Comparison of ENCODE assay signal across 8 cellular contexts in genomic region chr1:52702886-52703787, GRCh38. TPM values are rescaled to one million over a fixed set of nuclear protein-coding genes. Genes with fewer than 3 reads are reported as not detected.
A peak's percentile ranks its signal among the peaks of the same experiment; 100 is the strongest.
DNase-seq lines count a peak whose midpoint lies in the region; ATAC-seq and TF ChIP-seq lines count a peak whose summit lies in the region.

No MANE protein-coding gene starts in this region.

- DNase-seq in GM13977 (ENCODE audit: low spot score) (peak; percentile 87), NCI-H2171 (lab: John Stamatoyannopoulos, UW) (peak; percentile 59), inferior parietal cortex (ENCODE audit: extremely low spot score) (peak; percentile 97), smooth muscle cell (lab: John Stamatoyannopoulos, UW; ENCODE audit: unreplicated experiment) (peak; percentile 63), COR-L47 (lab: John Stamatoyannopoulos, UW) (no peak)
- peak; percentile 66 for DNase-seq in activated CD4-positive, CD25-positive, alpha-beta regulatory T cell treated with anti-CD3 and anti-CD28 coated beads, Interleukin-2, amount 50 U/mL, for 16 hours (ENCODE audit: low read depth, low spot score)
- peak; percentile 83 for DNase-seq in central memory CD4-positive, alpha-beta T cell

- no peaks in the 10 kb centered on the region for H3K4me1 ChIP-seq in smooth muscle cell (ENCODE audit: low read depth)

- peak overlapping the region; percentile 89 for H3K4me2 ChIP-seq in smooth muscle cell

- H3K27me3 ChIP-seq in smooth muscle cell (ENCODE audit: low read depth), result no peaks in the 10 kb centered on the region

- in situ Hi-C loops in GM13977 (cut with MboI; ENCODE audit: low pct_unique_long_range_greater_than_20kb, low sequenced_read_pairs, unreplicated experiment), result loop anchor here (10.0 kb wide), 1 partner anchor 482 kb away; no protein-coding TSS in a partner anchor

- peak overlapping the region; percentile 54 for H3K4me3 ChIP-seq in smooth muscle cell

- ATAC-seq in HG02884 (IDR thresholded peaks at IDR 0.05; ENCODE audit: unreplicated experiment), result peak; percentile 83

- H3K79me2 ChIP-seq in smooth muscle cell (ENCODE audit: low read depth), result no peaks in the 10 kb centered on the region

- H4K20me1 ChIP-seq in smooth muscle cell (ENCODE audit: low read depth), result no peaks in the 10 kb centered on the region

- peaks cover 10% of the 10 kb centered on the region for H3F3A ChIP-seq in smooth muscle cell (ENCODE audit: low read depth)

- no peaks in the 10 kb centered on the region for H3K9me3 ChIP-seq in smooth muscle cell (replicated peaks; ENCODE audit: low read depth)

- TF ChIP-seq CTCF in GM13977 (IDR thresholded peaks at IDR 0.05; ENCODE audit: extremely low read depth, insufficient read depth, missing control alignments) (no peak), smooth muscle cell (IDR thresholded peaks at IDR 0.05; ENCODE audit: borderline replicate concordance, insufficient read depth, poor library complexity, severe bottlenecking) (no peak)

- H3K36me3 ChIP-seq in smooth muscle cell (ENCODE audit: low read depth), result no peaks in the 10 kb centered on the region

- 6% methylated on average over 35 of the region's 35 CpGs for WGBS in smooth muscle cell (ENCODE audit: low lambda C conversion rate)

- peak overlapping the region; percentile 94 for H2AFZ ChIP-seq in smooth muscle cell (ENCODE audit: low read depth)

- no peak overlapping the region for H3K27ac ChIP-seq in smooth muscle cell (ENCODE audit: low read depth)

- peak overlapping the region; percentile 28 for H3K9ac ChIP-seq in smooth muscle cell (ENCODE audit: low read depth)

RNA-seq across cellular contexts. Expression of gene COA7, which starts 5.0 kb away (rescaled TPM):
- 3.7 and 4.4 TPM in 2 replicates for total RNA-seq in smooth muscle cell
- polyA plus RNA-seq in smooth muscle cell, result 6.3 and 7.3 TPM in 2 replicates

RNA-seq across cellular contexts. Expression of gene ZYG11B, which starts 23.1 kb away (rescaled TPM):
- total RNA-seq in smooth muscle cell, result 36.0 and 39.7 TPM in 2 replicates
- polyA plus RNA-seq in smooth muscle cell, result 8.8 and 9.1 TPM in 2 replicates
